1 cellular context compared by ENCODE assay signal in the genomic region with DNA sequence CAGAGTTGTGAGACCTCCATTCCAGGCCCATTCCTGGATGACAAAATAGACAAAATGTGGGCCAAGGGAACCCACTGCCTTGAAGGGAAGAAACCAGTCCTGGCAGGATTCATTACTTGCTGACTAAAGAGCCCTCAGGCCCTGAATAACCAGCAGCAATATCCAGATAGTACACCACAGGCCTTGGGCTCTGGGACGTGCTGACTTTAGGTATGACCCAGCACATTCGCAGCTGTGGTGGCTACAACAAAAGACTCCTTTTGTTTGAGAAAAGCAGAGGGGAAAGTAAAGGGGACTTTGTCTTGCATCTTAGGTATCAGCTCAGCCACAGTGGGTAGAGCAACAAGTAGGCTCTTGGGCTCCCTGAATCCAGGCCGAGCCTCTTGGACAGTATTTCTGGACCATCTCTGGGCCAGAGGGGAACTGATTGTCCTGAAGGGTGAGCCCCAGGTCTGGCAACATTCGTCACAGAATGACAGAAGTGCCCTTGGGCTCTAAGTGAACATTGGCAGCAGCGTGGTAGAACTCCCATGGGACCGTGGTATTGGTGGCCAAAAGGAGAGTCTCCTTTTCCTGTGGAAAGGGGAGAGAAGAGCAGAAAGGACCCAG.
A peak's percentile ranks its signal among the peaks of the same experiment; 100 is the strongest.
TF ChIP-seq lines count a peak whose summit lies in the region.

No MANE protein-coding gene starts in this region.

TF ChIP-seq in K562, 482 proteins besides CTCF, POLR2A, EP300 and RAD21 (continued from another document):
- no peak for TF ChIP-seq ZBTB40 (IDR thresholded peaks at IDR 0.05)
- no peak for TF ChIP-seq ZBTB40 (CRISPR knock-in tag; IDR thresholded peaks at IDR 0.05)
- TF ChIP-seq NR2F6 (CRISPR knock-in tag; IDR thresholded peaks at IDR 0.05): no peak
- TF ChIP-seq, protein P1, sequence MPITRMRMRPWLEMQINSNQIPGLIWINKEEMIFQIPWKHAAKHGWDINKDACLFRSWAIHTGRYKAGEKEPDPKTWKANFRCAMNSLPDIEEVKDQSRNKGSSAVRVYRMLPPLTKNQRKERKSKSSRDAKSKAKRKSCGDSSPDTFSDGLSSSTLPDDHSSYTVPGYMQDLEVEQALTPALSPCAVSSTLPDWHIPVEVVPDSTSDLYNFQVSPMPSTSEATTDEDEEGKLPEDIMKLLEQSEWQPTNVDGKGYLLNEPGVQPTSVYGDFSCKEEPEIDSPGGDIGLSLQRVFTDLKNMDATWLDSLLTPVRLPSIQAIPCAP (CRISPR knock-in tag; IDR thresholded peaks at IDR 0.05; ENCODE audit: borderline replicate concordance): no peak
- no peak for TF ChIP-seq SRSF7 (optimal IDR thresholded peaks at IDR 0.05; ENCODE audit: low read depth, low read length)
- TF ChIP-seq HCFC1 (IDR thresholded peaks at IDR 0.05; ENCODE audit: low read depth, low read length): no peak
- no peak for TF ChIP-seq YBX1 (IDR thresholded peaks at IDR 0.05)
- TF ChIP-seq STAT5B (CRISPR knock-in tag; IDR thresholded peaks at IDR 0.05): no peak
- TF ChIP-seq RBM14 (IDR thresholded peaks at IDR 0.05; ENCODE audit: borderline replicate concordance, insufficient read depth, low read depth, low read length): no peak
- TF ChIP-seq ZBTB5 (IDR thresholded peaks at IDR 0.05): no peak
- TF ChIP-seq ZNF134 (CRISPR knock-in tag; conservative IDR thresholded peaks at IDR 0.05): no peak
- TF ChIP-seq RFX5 (IDR thresholded peaks at IDR 0.05; ENCODE audit: low read depth, low read length): no peak
- 0 out of 2 replicates have a peak, but pooled peaks have one; percentile 16 for TF ChIP-seq CBFA2T2 (conservative IDR thresholded peaks at IDR 0.05)
- TF ChIP-seq, protein P2, sequence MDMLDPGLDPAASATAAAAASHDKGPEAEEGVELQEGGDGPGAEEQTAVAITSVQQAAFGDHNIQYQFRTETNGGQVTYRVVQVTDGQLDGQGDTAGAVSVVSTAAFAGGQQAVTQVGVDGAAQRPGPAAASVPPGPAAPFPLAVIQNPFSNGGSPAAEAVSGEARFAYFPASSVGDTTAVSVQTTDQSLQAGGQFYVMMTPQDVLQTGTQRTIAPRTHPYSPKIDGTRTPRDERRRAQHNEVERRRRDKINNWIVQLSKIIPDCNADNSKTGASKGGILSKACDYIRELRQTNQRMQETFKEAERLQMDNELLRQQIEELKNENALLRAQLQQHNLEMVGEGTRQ (CRISPR knock-in tag; IDR thresholded peaks at IDR 0.05): no peak
- TF ChIP-seq, protein P3, sequence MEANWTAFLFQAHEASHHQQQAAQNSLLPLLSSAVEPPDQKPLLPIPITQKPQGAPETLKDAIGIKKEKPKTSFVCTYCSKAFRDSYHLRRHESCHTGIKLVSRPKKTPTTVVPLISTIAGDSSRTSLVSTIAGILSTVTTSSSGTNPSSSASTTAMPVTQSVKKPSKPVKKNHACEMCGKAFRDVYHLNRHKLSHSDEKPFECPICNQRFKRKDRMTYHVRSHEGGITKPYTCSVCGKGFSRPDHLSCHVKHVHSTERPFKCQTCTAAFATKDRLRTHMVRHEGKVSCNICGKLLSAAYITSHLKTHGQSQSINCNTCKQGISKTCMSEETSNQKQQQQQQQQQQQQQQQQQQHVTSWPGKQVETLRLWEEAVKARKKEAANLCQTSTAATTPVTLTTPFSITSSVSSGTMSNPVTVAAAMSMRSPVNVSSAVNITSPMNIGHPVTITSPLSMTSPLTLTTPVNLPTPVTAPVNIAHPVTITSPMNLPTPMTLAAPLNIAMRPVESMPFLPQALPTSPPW (CRISPR knock-in tag; IDR thresholded peaks at IDR 0.05): no peak
- TF ChIP-seq MAFG (tag; conservative IDR thresholded peaks at IDR 0.05): peak; percentile 66
- peak; percentile 57 for TF ChIP-seq C11orf30 (IDR thresholded peaks at IDR 0.05; ENCODE audit: low read depth)
- no peak for TF ChIP-seq ELF1 (tag; IDR thresholded peaks at IDR 0.05)
- no peak for TF ChIP-seq PPARD (CRISPR knock-in tag; IDR thresholded peaks at IDR 0.05)
- TF ChIP-seq, protein P4, sequence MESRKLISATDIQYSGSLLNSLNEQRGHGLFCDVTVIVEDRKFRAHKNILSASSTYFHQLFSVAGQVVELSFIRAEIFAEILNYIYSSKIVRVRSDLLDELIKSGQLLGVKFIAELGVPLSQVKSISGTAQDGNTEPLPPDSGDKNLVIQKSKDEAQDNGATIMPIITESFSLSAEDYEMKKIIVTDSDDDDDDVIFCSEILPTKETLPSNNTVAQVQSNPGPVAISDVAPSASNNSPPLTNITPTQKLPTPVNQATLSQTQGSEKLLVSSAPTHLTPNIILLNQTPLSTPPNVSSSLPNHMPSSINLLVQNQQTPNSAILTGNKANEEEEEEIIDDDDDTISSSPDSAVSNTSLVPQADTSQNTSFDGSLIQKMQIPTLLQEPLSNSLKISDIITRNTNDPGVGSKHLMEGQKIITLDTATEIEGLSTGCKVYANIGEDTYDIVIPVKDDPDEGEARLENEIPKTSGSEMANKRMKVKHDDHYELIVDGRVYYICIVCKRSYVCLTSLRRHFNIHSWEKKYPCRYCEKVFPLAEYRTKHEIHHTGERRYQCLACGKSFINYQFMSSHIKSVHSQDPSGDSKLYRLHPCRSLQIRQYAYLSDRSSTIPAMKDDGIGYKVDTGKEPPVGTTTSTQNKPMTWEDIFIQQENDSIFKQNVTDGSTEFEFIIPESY (CRISPR knock-in tag; IDR thresholded peaks at IDR 0.05): no peak
- no peak for TF ChIP-seq SNIP1 (IDR thresholded peaks at IDR 0.05; ENCODE audit: low read depth)
- no peak for TF ChIP-seq SREBF1 (IDR thresholded peaks at IDR 0.05; ENCODE audit: borderline replicate concordance, low read depth, low read length)
- no peak for TF ChIP-seq ZNF764 (CRISPR knock-in tag; IDR thresholded peaks at IDR 0.05; ENCODE audit: low read depth)
- no peak for TF ChIP-seq SPI1 (IDR thresholded peaks at IDR 0.05; ENCODE audit: borderline replicate concordance, low read depth, low read length)
- TF ChIP-seq RBBP5 (IDR thresholded peaks at IDR 0.05; ENCODE audit: borderline replicate concordance, insufficient read depth, low read length, poor library complexity, severe bottlenecking): no peak
- TF ChIP-seq SUPT5H (IDR thresholded peaks at IDR 0.05): no peak
- TF ChIP-seq ZNF699 (CRISPR knock-in tag; IDR thresholded peaks at IDR 0.05; ENCODE audit: insufficient replicate concordance): no peak
- TF ChIP-seq MXI1 (IDR thresholded peaks at IDR 0.05; ENCODE audit: low read depth, low read length): no peak
- no peak for TF ChIP-seq ZNF384 (IDR thresholded peaks at IDR 0.05; ENCODE audit: low read depth, low read length)
- TF ChIP-seq STAT5A (IDR thresholded peaks at IDR 0.05; ENCODE audit: borderline replicate concordance, low read length): no peak
- no peak for TF ChIP-seq OTX1 (CRISPR knock-in tag; IDR thresholded peaks at IDR 0.05)
- TF ChIP-seq THRAP3 (IDR thresholded peaks at IDR 0.05; ENCODE audit: borderline replicate concordance): no peak
- TF ChIP-seq PKNOX1 (IDR thresholded peaks at IDR 0.05): no peak
- peak; percentile 64 for TF ChIP-seq ZNF316 (IDR thresholded peaks at IDR 0.05)
- TF ChIP-seq ZNF408 (CRISPR knock-in tag; IDR thresholded peaks at IDR 0.05; ENCODE audit: low read depth): no peak
- TF ChIP-seq NELFE (IDR thresholded peaks at IDR 0.05; ENCODE audit: insufficient read depth, insufficient read length): no peak
- TF ChIP-seq ZNF239 (CRISPR knock-in tag; IDR thresholded peaks at IDR 0.05): no peak
- no peak for TF ChIP-seq TAF7 (tag; IDR thresholded peaks at IDR 0.05)
- no peak for TF ChIP-seq ZNF282 (CRISPR knock-in tag; IDR thresholded peaks at IDR 0.05)
- no peak for TF ChIP-seq NCOA2 (IDR thresholded peaks at IDR 0.05; ENCODE audit: partially characterized antibody in 2 of 2)
- no peak for TF ChIP-seq FOSL1 (tag; conservative IDR thresholded peaks at IDR 0.05)
- no peak for TF ChIP-seq DEAF1 (CRISPR knock-in tag; IDR thresholded peaks at IDR 0.05)
- peak; percentile 72 for TF ChIP-seq NFE2 (IDR thresholded peaks at IDR 0.05; ENCODE audit: low read depth)
- no peak for TF ChIP-seq ZNF347 (CRISPR knock-in tag; IDR thresholded peaks at IDR 0.05; ENCODE audit: low read depth)
- TF ChIP-seq ZNF75A (CRISPR knock-in tag; IDR thresholded peaks at IDR 0.05): no peak
- TF ChIP-seq CBFA2T3 (IDR thresholded peaks at IDR 0.05): peak; percentile 40; the same call in 1 of the 2 replicates
